Comparison of ENCODE assay signal across 27 cellular contexts in genomic region chr2:115946891-115947290, GRCh38.
"Had no signal": no experiment of that assay in that cellular context is flagged by ENCODE, and none has a peak within 500 bp of the region (broad histone marks: within the 10 kb centered on the region; RNA-seq: fewer than 3 reads in every experiment).

No MANE protein-coding gene starts in this region.

- ATAC-seq: activated CD8-positive, alpha-beta T cell treated with anti-CD3 and anti-CD28 coated beads for 36 hours; activated naive CD8-positive, alpha-beta T cell treated with anti-CD3 and anti-CD28 coated beads, Interleukin-2, amount 50 U/mL, for 24 hours had no signal

- DNase-seq: activated B cell treated with CpG ODN at 0.5 μM for 24 hours; activated CD4-positive, alpha-beta memory T cell treated with anti-CD3 and anti-CD28 coated beads for 36 hours; activated CD4-positive, alpha-beta T cell treated with anti-CD3 and anti-CD28 coated beads for 4 hours; activated CD4-positive, alpha-beta T cell treated with anti-CD3 and anti-CD28 coated beads, Interleukin-2, amount 10 ng/mL, durations not matched to agents 24 days and 14 days; activated CD4-positive, alpha-beta T cell treated with anti-CD3 and anti-CD28 coated beads, Interleukin-2, amount 50 U/mL, for 1 hour; activated CD4-positive, alpha-beta T cell treated with anti-CD3 and anti-CD28 coated beads, Interleukin-2, amount 50 U/mL, for 4 hours; activated CD4-positive, CD25-positive, alpha-beta regulatory T cell treated with anti-CD3 and anti-CD28 coated beads, Interleukin-2, amount 50 U/mL, for 72 hours; activated CD8-positive, alpha-beta memory T cell treated with anti-CD3 and anti-CD28 coated beads, Interleukin-2, amount 50 U/mL, for 4 hours; activated CD8-positive, alpha-beta T cell treated with anti-CD3 and anti-CD28 coated beads for 36 hours; activated effector memory CD4-positive, alpha-beta T cell treated with Interleukin-2 at 50 U/mL for 16 hours; activated gamma-delta T cell; activated naive CD4-positive, alpha-beta T cell treated with anti-CD3 and anti-CD28 coated beads, Interleukin-2, amount 10 ng/mL, durations not matched to agents 7 days and 5 days; activated naive CD4-positive, alpha-beta T cell treated with Interleukin-2 at 50 U/mL for 16 hours; activated naive CD8-positive, alpha-beta T cell treated with anti-CD3 and anti-CD28 coated beads, Interleukin-2, amount 10 ng/mL, durations not matched to agents 7 days and 5 days; activated naive CD8-positive, alpha-beta T cell treated with anti-CD3 and anti-CD28 coated beads, Interleukin-2, amount 50 U/mL, for 24 hours; activated T-cell treated with anti-CD3 and anti-CD28 coated beads, Interleukin-2, amount 50 U/mL, for 24 hours; activated T-cell treated with anti-CD3 and anti-CD28 coated beads, Interleukin-2, amount 50 U/mL, for 48 hours; amygdala; anterior cingulate cortex; caudate nucleus; cerebellar nuclear complex; T-helper 1 cell; T-helper 2 cell; T-helper 9 cell had no signal

- H3K27me3 ChIP-seq: ascending aorta, cardiac muscle cell had no signal

- H3K36me3 ChIP-seq: ascending aorta, cardiac muscle cell had no signal

- H3K4me1 ChIP-seq: ascending aorta had no signal

- H3K4me3 ChIP-seq: ascending aorta, cardiac muscle cell had no signal

- H3K27ac ChIP-seq: ascending aorta, cardiac muscle cell, VCaP had no signal
